ENCODE assay signal across 34 cellular contexts in the genomic region with DNA sequence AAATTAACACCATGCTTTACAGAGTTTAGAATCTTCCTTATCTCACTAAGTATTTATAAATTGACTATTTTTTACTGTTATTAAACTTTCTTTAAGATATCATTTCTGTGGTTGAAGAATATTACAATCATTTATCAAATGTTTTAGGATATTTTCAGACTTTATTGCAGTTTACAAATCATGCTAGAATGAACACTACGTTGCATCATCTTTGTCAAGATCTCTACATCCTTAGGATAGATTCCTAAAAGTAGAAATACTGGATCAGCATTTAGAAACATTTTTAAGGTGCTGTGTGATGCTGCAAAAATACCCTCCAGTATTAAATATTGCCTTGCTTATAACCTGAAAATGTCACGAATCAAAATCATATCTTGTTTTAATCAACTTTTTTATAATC. TPM values are rescaled to one million over a fixed set of nuclear protein-coding genes. Genes with fewer than 3 reads are reported as not detected.
DNase-seq lines count a peak whose midpoint lies in the region; ATAC-seq, FAIRE-seq and TF ChIP-seq lines count a peak whose summit lies in the region.
"Had no signal": no experiment of that assay in that cellular context is flagged by ENCODE, and none has a peak within 500 bp of the region (broad histone marks: within the 10 kb centered on the region; RNA-seq: fewer than 3 reads in every experiment).

No MANE protein-coding gene starts in this region.

- H3K4me3 ChIP-seq in left ventricle myocardium inferior (no peak overlapping the region), right atrium auricular region (no peak overlapping the region), K562 (no peak overlapping the region), fibroblast of villous mesenchyme (ENCODE audit: low read depth, low read length) (no peak overlapping the region), testis (no peak overlapping the region), ovary (no peak overlapping the region)
- no peak overlapping the region for H3K4me3 ChIP-seq in naive thymus-derived CD4-positive, alpha-beta T cell (ENCODE audit: low read length)
- H3K4me3 ChIP-seq: coronary artery, lower lobe of right lung, suprapubic skin had no signal

- no peak for TF ChIP-seq RAD21 in K562 (CRISPR knock-in tag; conservative IDR thresholded peaks at IDR 0.05 in 1 of 2, IDR thresholded peaks at IDR 0.05 in 1 of 2)

- POLR2A ChIA-PET in K562 (lab: Yijun Ruan, JAX) = interaction anchor here (0.7 kb wide), 1 partner anchor 104 kb away, joined by 3 read pairs; no protein-coding TSS in a partner anchor
- POLR2A ChIA-PET in naive thymus-derived CD4-positive, alpha-beta T cell (lab: Charles Lee) = no interaction called here

- H3K27ac Mint-ChIP-seq in naive thymus-derived CD4-positive, alpha-beta T cell = no peak overlapping the region
- H3K27ac Mint-ChIP-seq: activated naive CD4-positive, alpha-beta T cell treated with anti-CD3 and anti-CD28 coated beads, Interleukin-2, amount 10 ng/mL, durations not matched to agents 7 days and 5 days; activated T-helper 1 cell treated with anti-CD3 and anti-CD28 coated beads, Interleukin-12 subunit alpha, Interleukin-12 subunit beta, Interleukin-2, Interleukin-4 antibody, amounts not matched to agents 30 ng/mL and 10 ng/mL and 1 ng/mL, durations not matched to agents 14 hours and 24 hours and 36 hours; CD4-positive, alpha-beta memory T cell had no signal

- H3K27me3 ChIP-seq in left ventricle myocardium inferior (ENCODE audit: low read depth) (no peaks in the 10 kb centered on the region), right atrium auricular region (no peaks in the 10 kb centered on the region), K562 (ENCODE audit: control insufficient read depth in 2 of 2, insufficient read depth in 2 of 2, low read length in 2 of 2) (no peaks in the 10 kb centered on the region), testis (no peaks in the 10 kb centered on the region), ovary (no peaks in the 10 kb centered on the region)
- peaks cover 0 to 8% of the 10 kb centered on the region in 2 donors for H3K27me3 ChIP-seq in naive thymus-derived CD4-positive, alpha-beta T cell (ENCODE audit: control insufficient read depth in 2 of 2, insufficient read depth in 2 of 2, low read length in 2 of 2)
- H3K27me3 ChIP-seq: suprapubic skin had no signal

- WGBS in K562 (ENCODE audit: insufficient coverage, low coverage, missing lambda C conversion rate) = 55% methylated on average over 2 of the region's 2 CpGs
- 96 to 97% methylated on average over 2 of the region's 2 CpGs for WGBS in testis, 2 donors
- WGBS in ovary, 3 donors = 94% methylated on average over 2 of the region's 2 CpGs

- ATAC-seq in K562 (no peak), HG03175 (IDR thresholded peaks at IDR 0.05; ENCODE audit: unreplicated experiment) (no peak)
- no peak for ATAC-seq in naive thymus-derived CD4-positive, alpha-beta T cell
- ATAC-seq: lower lobe of right lung, sciatic nerve had no signal

- DNase-seq in left ventricle myocardium inferior (no peak), right atrium auricular region (ENCODE audit: low spot score) (no peak), K562 (ENCODE audit: extremely low read depth in 1 of 4, low spot score in 3 of 4) (no peak), fibroblast of villous mesenchyme (ENCODE audit: low read depth) (peak; percentile 49), testis (no peak), ovary (no peak)
- DNase-seq in naive thymus-derived CD4-positive, alpha-beta T cell = no peak
- DNase-seq: 8988T; activated CD4-positive, alpha-beta T cell treated with anti-CD3 and anti-CD28 coated beads, Interleukin-2, amount 50 U/mL, for 48 hours; activated naive CD4-positive, alpha-beta T cell treated with anti-CD3 and anti-CD28 coated beads, Interleukin-2, amount 10 ng/mL, durations not matched to agents 7 days and 5 days; amygdala; CD4-positive, alpha-beta memory T cell; DMS 273 treated with DMSO at 0.1 percent for 48 hours; glutamatergic neuron; lower lobe of right lung; NCI-H1092 treated with DMSO at 0.1 percent for 48 hours; NCI-H187 treated with DMSO at 0.1 percent for 48 hours; NCI-H524 treated with DMSO at 0.1 percent for 48 hours; NK-92 treated with Interleukin-12 subunit alpha and Interleukin-12 subunit beta, amount 100 ng/mL, for 24 hours; stimulated activated CD4-positive, alpha-beta T cell treated with anti-CD3 and anti-CD28 coated beads, Interleukin-15, amount 100 ng/mL, for 24 hours; stimulated activated naive CD4-positive, alpha-beta T cell; T-helper 1 cell had no signal

- intact Hi-C loops in left ventricle myocardium inferior (cut with micrococcal nuclease) (no loop called here), K562 (cut with micrococcal nuclease) (loop anchor here (5.0 kb wide), 2 partner anchors 149 to 351 kb away; a partner anchor contains a TSS), testis (cut with DNase I; ENCODE audit: low total_unique reads) (no loop called here), ovary (cut with DNase I) (no loop called here)
- intact Hi-C loops in naive thymus-derived CD4-positive, alpha-beta T cell (cut with micrococcal nuclease) = no loop called here

- TF ChIP-seq CTCF in left ventricle myocardium inferior (IDR thresholded peaks at IDR 0.05; ENCODE audit: borderline replicate concordance) = no peak
- TF ChIP-seq CTCF in right atrium auricular region (IDR thresholded peaks at IDR 0.05) = no peak
- TF ChIP-seq CTCF in K562 (IDR thresholded peaks at IDR 0.05 in 2 of 3, conservative IDR thresholded peaks at IDR 0.05 in 1 of 3; ENCODE audit: insufficient read depth in 2 of 3, low read depth in 1 of 3, low read length in 3 of 3) = no peak
- no peak for TF ChIP-seq CTCF in fibroblast of villous mesenchyme (IDR thresholded peaks at IDR 0.05; ENCODE audit: insufficient read depth, low read depth, low read length)
- no peak for TF ChIP-seq CTCF in testis (IDR thresholded peaks at IDR 0.05)
- TF ChIP-seq CTCF in ovary (IDR thresholded peaks at IDR 0.05) = no peak

- no peaks in the 10 kb centered on the region for H3K36me3 Mint-ChIP-seq in naive thymus-derived CD4-positive, alpha-beta T cell
- H3K36me3 Mint-ChIP-seq: activated naive CD4-positive, alpha-beta T cell treated with anti-CD3 and anti-CD28 coated beads, Interleukin-2, amount 10 ng/mL, durations not matched to agents 7 days and 5 days; CD4-positive, alpha-beta memory T cell had no signal

- H3K36me3 ChIP-seq in left ventricle myocardium inferior (no peaks in the 10 kb centered on the region), right atrium auricular region (no peaks in the 10 kb centered on the region), K562 (ENCODE audit: control insufficient read depth, insufficient read depth, low read length) (no peaks in the 10 kb centered on the region), testis (ENCODE audit: low read depth, missing control alignments) (no peaks in the 10 kb centered on the region), ovary (no peaks in the 10 kb centered on the region)
- H3K36me3 ChIP-seq in naive thymus-derived CD4-positive, alpha-beta T cell (ENCODE audit: control insufficient read depth in 2 of 3, insufficient read depth in 3 of 3, low read length in 3 of 3) = no peaks in the 10 kb centered on the region
- H3K36me3 ChIP-seq: lower lobe of right lung, suprapubic skin had no signal

- H3K4me1 Mint-ChIP-seq in naive thymus-derived CD4-positive, alpha-beta T cell = peaks cover 8 to 18% (median 12%) of the 10 kb centered on the region in 7 donors

- H3K9me3 Mint-ChIP-seq in naive thymus-derived CD4-positive, alpha-beta T cell = peaks cover 0 to 5% (median 0%) of the 10 kb centered on the region in 11 donors
- H3K9me3 Mint-ChIP-seq: activated naive CD4-positive, alpha-beta T cell treated with anti-CD3 and anti-CD28 coated beads, Interleukin-2, amount 10 ng/mL, durations not matched to agents 7 days and 5 days; activated T-helper 1 cell treated with anti-CD3 and anti-CD28 coated beads, Interleukin-12 subunit alpha, Interleukin-12 subunit beta, Interleukin-2, Interleukin-4 antibody, amounts not matched to agents 30 ng/mL and 10 ng/mL and 1 ng/mL, durations not matched to agents 14 hours and 24 hours and 36 hours; CD4-positive, alpha-beta memory T cell; neural crest cell had no signal

- H3K4me1 ChIP-seq in left ventricle myocardium inferior (peaks cover 25% of the 10 kb centered on the region), right atrium auricular region (peaks cover 0 to 25% of the 10 kb centered on the region in 2 donors), K562 (replicated peaks in 1 of 2; ENCODE audit: control insufficient read depth in 2 of 2, insufficient read depth in 2 of 2, low read length in 2 of 2) (peaks cover 20 to 36% of the 10 kb centered on the region in 2 experiments), testis (no peaks in the 10 kb centered on the region), ovary (ENCODE audit: insufficient read depth) (peaks cover 7% of the 10 kb centered on the region)
- peaks cover 0 to 4% of the 10 kb centered on the region in 2 donors for H3K4me1 ChIP-seq in naive thymus-derived CD4-positive, alpha-beta T cell (ENCODE audit: control insufficient read depth in 2 of 2, insufficient read depth in 2 of 2, low read length in 2 of 2)

- no peaks in the 10 kb centered on the region for H3K9me1 ChIP-seq in K562 (ENCODE audit: control insufficient read depth, insufficient read depth, low read length)

- H3K9me3 ChIP-seq in left ventricle myocardium inferior (replicated peaks) (no peaks in the 10 kb centered on the region), right atrium auricular region (peaks cover 0 to 2% of the 10 kb centered on the region in 2 donors), K562 (replicated peaks; ENCODE audit: control insufficient read depth, insufficient read depth, low read depth, low read length) (no peaks in the 10 kb centered on the region), testis (no peaks in the 10 kb centered on the region), ovary (no peaks in the 10 kb centered on the region)
- no peaks in the 10 kb centered on the region for H3K9me3 ChIP-seq in naive thymus-derived CD4-positive, alpha-beta T cell (ENCODE audit: control insufficient read depth in 2 of 3, low read length in 3 of 3)
- H3K9me3 ChIP-seq: lower lobe of right lung, suprapubic skin had no signal

- BruUV-seq in K562 (replicated peaks; lab: Mats Ljungman, UMichigan) = no TSS peak

- TF ChIP-seq POLR2A in K562 (conservative IDR thresholded peaks at IDR 0.05) (no peak), testis (IDR thresholded peaks at IDR 0.05) (no peak), ovary (IDR thresholded peaks at IDR 0.05) (no peak)

- H2AFZ ChIP-seq in K562 (ENCODE audit: low read depth, low read length) = no peak overlapping the region

- no peak overlapping the region for H3K9ac ChIP-seq in K562 (ENCODE audit: insufficient read depth in 1 of 2, low read depth in 2 of 2, low read length in 2 of 2)

- TF ChIP-seq EP300 in K562 (IDR thresholded peaks at IDR 0.05; ENCODE audit: low read length) = peak; percentile 50; the same call in 1 of the 2 replicates
- TF ChIP-seq EP300 in ovary (IDR thresholded peaks at IDR 0.05) = no peak

- CTCF ChIA-PET in K562 (lab: Yijun Ruan, JAX; ENCODE audit: low intra/inter-chr PET ratio) = no interaction called here
- CTCF ChIA-PET in naive thymus-derived CD4-positive, alpha-beta T cell (lab: Charles Lee) = no interaction called here

- no peaks in the 10 kb centered on the region for H4K20me1 ChIP-seq in K562 (replicated peaks; ENCODE audit: control insufficient read depth, insufficient read depth, low read length)

- H3K27ac ChIP-seq in left ventricle myocardium inferior (replicated peaks) (peak overlapping the region; percentile 3), right atrium auricular region (no peak overlapping the region), K562 (ENCODE audit: extremely low read depth, low read depth, low read length) (no peak overlapping the region), testis (no peak overlapping the region), ovary (no peak overlapping the region)
- no peak overlapping the region for H3K27ac ChIP-seq in naive thymus-derived CD4-positive, alpha-beta T cell (ENCODE audit: low read depth, low read length)
- H3K27ac ChIP-seq: coronary artery, lower lobe of right lung, suprapubic skin had no signal

- no peak for FAIRE-seq in K562 (lab: Jason Lieb, UNC)
- FAIRE-seq: H1 had no signal

- no peak overlapping the region for H3K4me2 ChIP-seq in K562 (ENCODE audit: insufficient read depth, low read length)

- peaks cover 22 to 44% (median 42%) of the 10 kb centered on the region in 5 donors for H3K27me3 Mint-ChIP-seq in naive thymus-derived CD4-positive, alpha-beta T cell

- in situ Hi-C loops in K562 (cut with MboI) = no loop called here

- H3K4me3 Mint-ChIP-seq in naive thymus-derived CD4-positive, alpha-beta T cell = no peak overlapping the region
- H3K4me3 Mint-ChIP-seq: activated naive CD4-positive, alpha-beta T cell treated with anti-CD3 and anti-CD28 coated beads, Interleukin-2, amount 10 ng/mL, durations not matched to agents 7 days and 5 days; activated T-helper 1 cell treated with anti-CD3 and anti-CD28 coated beads, Interleukin-12 subunit alpha, Interleukin-12 subunit beta, Interleukin-2, Interleukin-4 antibody, amounts not matched to agents 30 ng/mL and 10 ng/mL and 1 ng/mL, durations not matched to agents 14 hours and 24 hours and 36 hours; CD4-positive, alpha-beta memory T cell had no signal

- peaks cover 27% of the 10 kb centered on the region for H3K79me2 ChIP-seq in K562 (ENCODE audit: control insufficient read depth, insufficient read depth, low read length)

RNA-seq across cellular contexts. Expression of a gene that starts 2.5 kb away (rescaled TPM):
- 59.5 TPM for total RNA-seq in left ventricle myocardium inferior
- 100 to 1,000 TPM in 1 of 2 donors, 10 to 100 TPM in 1; 64.5 to 111 TPM for total RNA-seq in right atrium auricular region
- 32.1 and 98.0 TPM in 2 replicates for total RNA-seq in K562 (2011; cell fraction: chromatin; rRNA removed; ENCODE audit: low replicate concordance)
- total RNA-seq in K562 (2011; cell fraction: nucleolus; rRNA removed) = 14.3 and 46.8 TPM in 2 replicates
- total RNA-seq in K562 (2011; cell fraction: nucleoplasm; rRNA removed) = 49.3 and 80.7 TPM in 2 replicates
- 8.4 and 11.6 TPM in 2 replicates for total RNA-seq in K562 (2014; rRNA removed)
- 18.7 and 22.5 TPM in 2 replicates for total RNA-seq in K562 (2014; rRNA removed; fragmentation: Illumina TruSeq; extraction: Trizol)
- total RNA-seq in K562 (2015; rRNA removed; fragmentation: Illumina TruSeq; extraction: Trizol) = 16.6 and 17.7 TPM in 2 replicates
- total RNA-seq in K562 (2021) = 20.0 and 28.8 TPM in 2 replicates
- polyA plus RNA-seq in K562 (2011; rRNA removed) = 11.7 and 17.9 TPM in 2 replicates
- polyA plus RNA-seq in K562 (2011; cell fraction: cytosol; rRNA removed) = 5.8 and 10.9 TPM in 2 replicates
- 15.4 and 17.7 TPM in 2 replicates for polyA plus RNA-seq in K562 (2011; cell fraction: nucleus; rRNA removed)
- 14.2 and 49.0 TPM in 2 replicates for polyA plus RNA-seq in K562 (2012)
- polyA plus RNA-seq in K562 (2014; fragmentation: Illumina TruSeq; extraction: Trizol) = 18.6 TPM in 2 replicates
- 10 to 100 TPM; 25.3 to 26.1 TPM for polyA plus RNA-seq in K562 (2014; fragmentation: Nextera tagmentation; extraction: Ambion mirVana)
- 11.4 and 16.3 TPM in 2 replicates for polyA plus RNA-seq in K562 (2014; rRNA removed)
- polyA minus RNA-seq in K562 (2011; rRNA and poly(A)+ RNA removed) = 27.6 and 30.9 TPM in 2 replicates
- polyA minus RNA-seq in K562 (2011; cell fraction: cytosol; rRNA and poly(A)+ RNA removed) = 7.2 and 8.4 TPM in 2 replicates
- polyA minus RNA-seq in K562 (2011; cell fraction: nucleus; rRNA and poly(A)+ RNA removed) = 15.3 and 32.3 TPM in 2 replicates
- total RNA-seq in fibroblast of villous mesenchyme = 18.0 and 19.4 TPM in 2 replicates
- total RNA-seq in testis = 10 to 100 TPM; 19.1 to 27.4 TPM
- 10.7 TPM for polyA plus RNA-seq in testis (ENCODE audit: insufficient read depth, low read depth, low replicate concordance)
- 10 to 100 TPM in 1 of 5 experiments, 1 to 10 TPM in 2, under 1 TPM in 2; 0.36 to 12.9 (median 1.4) TPM for total RNA-seq in naive thymus-derived CD4-positive, alpha-beta T cell
- not detected for polyA plus RNA-seq in naive thymus-derived CD4-positive, alpha-beta T cell
- 100 to 1,000 TPM in 1 of 7 donors, 10 to 100 TPM in 6; 26.1 to 125 (median 55.2) TPM for total RNA-seq in ovary
- 10 to 100 TPM; 24.6 to 52.1 TPM for polyA plus RNA-seq in ovary

RNA-seq across cellular contexts. Expression of a gene that starts 30.3 kb away (rescaled TPM):
- not detected for total RNA-seq in left ventricle myocardium inferior
- total RNA-seq in right atrium auricular region = not detected
- not detected in 2 replicates for total RNA-seq in K562 (2011; cell fraction: chromatin; rRNA removed; ENCODE audit: low replicate concordance)
- not detected in 2 replicates for total RNA-seq in K562 (2011; cell fraction: nucleolus; rRNA removed)
- total RNA-seq in K562 (2011; cell fraction: nucleoplasm; rRNA removed) = not detected in 2 replicates
- not detected in 2 replicates for total RNA-seq in K562 (2014; rRNA removed)
- total RNA-seq in K562 (2014; rRNA removed; fragmentation: Illumina TruSeq; extraction: Trizol) = not detected in 2 replicates
- total RNA-seq in K562 (2015; rRNA removed; fragmentation: Illumina TruSeq; extraction: Trizol) = not detected in 2 replicates
- total RNA-seq in K562 (2021) = not detected in 2 replicates
- not detected in 2 replicates for polyA plus RNA-seq in K562 (2011; rRNA removed)
- polyA plus RNA-seq in K562 (2011; cell fraction: cytosol; rRNA removed) = not detected in 2 replicates
- not detected in 2 replicates for polyA plus RNA-seq in K562 (2011; cell fraction: nucleus; rRNA removed)
- polyA plus RNA-seq in K562 (2012) = not detected in 2 replicates
- polyA plus RNA-seq in K562 (2014; fragmentation: Illumina TruSeq; extraction: Trizol) = not detected in 2 replicates
- not detected for polyA plus RNA-seq in K562 (2014; fragmentation: Nextera tagmentation; extraction: Ambion mirVana)
- polyA plus RNA-seq in K562 (2014; rRNA removed) = not detected in 2 replicates
- not detected in 2 replicates for polyA minus RNA-seq in K562 (2011; rRNA and poly(A)+ RNA removed)
- polyA minus RNA-seq in K562 (2011; cell fraction: cytosol; rRNA and poly(A)+ RNA removed) = not detected in 2 replicates
- polyA minus RNA-seq in K562 (2011; cell fraction: nucleus; rRNA and poly(A)+ RNA removed) = not detected in 2 replicates
- total RNA-seq in fibroblast of villous mesenchyme = not detected in 2 replicates
- total RNA-seq in testis = 1 to 10 TPM; 2.5 to 4.3 TPM
- polyA plus RNA-seq in testis (ENCODE audit: insufficient read depth, low read depth, low replicate concordance) = 1.8 TPM
- not detected for total RNA-seq in naive thymus-derived CD4-positive, alpha-beta T cell
- not detected for polyA plus RNA-seq in naive thymus-derived CD4-positive, alpha-beta T cell
- total RNA-seq in ovary = 1 to 10 TPM in 2 of 7 donors, under 1 TPM in 2, not detected in 3; 0.35 to 5.5 (median 0.93) TPM
- not detected for polyA plus RNA-seq in ovary
- total RNA-seq: activated T-helper 1 cell treated with anti-CD3 and anti-CD28 coated beads, Interleukin-12 subunit alpha, Interleukin-12 subunit beta, Interleukin-2, Interleukin-4 antibody, amounts not matched to agents 30 ng/mL and 10 ng/mL and 1 ng/mL, durations not matched to agents 14 hours and 24 hours and 36 hours; CD4-positive, alpha-beta memory T cell; fibroblast of lung; H1; kidney epithelial cell; neural crest cell; posterior vena cava; sciatic nerve; SK-MEL-5; suprapubic skin; urinary bladder had no signal
- polyA plus RNA-seq: CD4-positive, alpha-beta memory T cell; fibroblast of lung; H1; urinary bladder had no signal
